ENCODE assay signal across 9 cellular contexts in the genomic region with DNA sequence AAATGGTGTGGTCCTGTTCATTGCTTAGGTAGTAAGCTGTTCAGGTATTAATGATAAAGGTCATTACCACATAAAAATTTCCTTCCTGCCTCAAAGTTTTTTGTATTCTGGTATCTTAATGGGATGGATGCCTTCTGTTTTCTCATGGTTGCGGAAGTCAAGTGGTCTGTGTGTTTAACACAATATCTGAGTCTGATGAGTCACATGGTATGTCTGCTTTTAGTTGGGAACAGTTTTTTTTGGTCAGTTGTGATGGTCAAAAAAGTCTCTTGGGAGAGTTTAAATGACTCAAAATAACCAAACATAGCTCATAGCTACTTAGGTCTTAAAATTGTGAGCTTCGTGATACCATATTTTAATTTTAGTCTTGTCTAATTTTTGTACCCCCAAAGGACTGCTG. TPM values are rescaled to one million over a fixed set of nuclear protein-coding genes. Genes with fewer than 3 reads are reported as not detected.
DNase-seq lines count a peak whose midpoint lies in the region; ATAC-seq, FAIRE-seq and TF ChIP-seq lines count a peak whose summit lies in the region.
"Had no signal": no experiment of that assay in that cellular context is flagged by ENCODE, and none has a peak within 500 bp of the region (broad histone marks: within the 10 kb centered on the region; RNA-seq: fewer than 3 reads in every experiment).

No MANE protein-coding gene starts in this region.

- FAIRE-seq in pancreas (lab: Jason Lieb, UNC), result no peak

- H3K9me3 ChIP-seq in body of pancreas, result no peaks in the 10 kb centered on the region
- H3K9me3 ChIP-seq in pancreas, result no peaks in the 10 kb centered on the region
- H3K9me3 ChIP-seq: testis had no signal

- 73 to 83% methylated on average over 2 of the region's 2 CpGs for WGBS in body of pancreas, 2 donors
- WGBS in pancreas, 2 donors, result 78 to 84% methylated on average over 2 of the region's 2 CpGs

- H3K27me3 ChIP-seq in body of pancreas (no peaks in the 10 kb centered on the region), pancreas (no peaks in the 10 kb centered on the region)
- H3K27me3 ChIP-seq: testis had no signal

- H3K36me3 ChIP-seq in body of pancreas (replicated peaks in 1 of 2; ENCODE audit: insufficient read depth in 1 of 2, low read depth in 2 of 2), result no peaks in the 10 kb centered on the region
- no peaks in the 10 kb centered on the region for H3K36me3 ChIP-seq in pancreas

- peak overlapping the region in 2 of 4 donors; percentile 7 to 17 for H3K27ac ChIP-seq in body of pancreas
- H3K27ac ChIP-seq in pancreas, result peak overlapping the region in 2 of 4 donors; percentile 15 to 50

- ATAC-seq in HG02623 (IDR thresholded peaks at IDR 0.05; ENCODE audit: unreplicated experiment) (peak; percentile 55), body of pancreas (peak; percentile 48), pancreas (peak in 3 of 4 donors; percentile 37 to 57 (median 41)), GM21576 (IDR thresholded peaks at IDR 0.05; ENCODE audit: unreplicated experiment) (no peak)

- DNase-seq in GM13976 (ENCODE audit: low spot score), result peak; percentile 44
- DNase-seq in body of pancreas, result no peak
- DNase-seq in pancreas, result no peak
- no peak for DNase-seq in OCI-M1 (lab: John Stamatoyannopoulos, UW)
- DNase-seq in cortex of kidney (lab: John Stamatoyannopoulos, UW), result no peak
- no peak for DNase-seq in NCI-H1105 treated with DMSO at 0.1 percent for 48 hours (lab: John Stamatoyannopoulos, UW)
- DNase-seq: testis had no signal

- TF ChIP-seq CTCF in GM13976 (IDR thresholded peaks at IDR 0.05; ENCODE audit: borderline replicate concordance, control extremely low read depth, extremely low read depth, insufficient read depth, missing control alignments), result no peak
- no peak for TF ChIP-seq CTCF in body of pancreas (IDR thresholded peaks at IDR 0.05)
- no peak for TF ChIP-seq CTCF in pancreas (IDR thresholded peaks at IDR 0.05)

- in situ Hi-C loops in GM13976 (cut with MboI; ENCODE audit: low sequenced_read_pairs, unreplicated experiment), result loop anchor here (25.0 kb wide), 1 partner anchor 247 kb away; no protein-coding TSS in a partner anchor

- no peak for TF ChIP-seq POLR2A in body of pancreas (IDR thresholded peaks at IDR 0.05)

- H3K4me3 ChIP-seq in body of pancreas (no peak overlapping the region), pancreas (no peak overlapping the region)
- H3K4me3 ChIP-seq: testis had no signal

- intact Hi-C loops in body of pancreas (cut with DNase I) (no loop called here), pancreas (cut with DNase I) (no loop called here)

- H3K4me1 ChIP-seq in body of pancreas (peaks cover 49% of the 10 kb centered on the region), pancreas (peaks cover 28 to 36% (median 34%) of the 10 kb centered on the region in 3 donors)

RNA-seq across cellular contexts. Expression of a gene that starts 40.7 kb away (rescaled TPM):
- total RNA-seq in body of pancreas (10 to 100 TPM; 17.5 to 28.0 TPM), pancreas (10 to 100 TPM in 5 of 6 donors, 1 to 10 TPM in 1; 8.4 to 49.9 (median 12.4) TPM)
- polyA plus RNA-seq in pancreas, result 1 to 10 TPM; 6.3 to 9.7 TPM

RNA-seq across cellular contexts. Expression of a gene that starts 47.9 kb away (rescaled TPM):
- total RNA-seq in body of pancreas, result 1 to 10 TPM; 2.6 to 4.3 TPM
- total RNA-seq in pancreas, result 1 to 10 TPM in 5 of 6 donors, under 1 TPM in 1; 0.94 to 9.5 (median 3.4) TPM
- polyA plus RNA-seq in pancreas, result 1 to 10 TPM in 1 of 2 donors, under 1 TPM in 1; 0.61 to 2.0 TPM
